9 cellular contexts compared by ENCODE assay signal in the genomic region with DNA sequence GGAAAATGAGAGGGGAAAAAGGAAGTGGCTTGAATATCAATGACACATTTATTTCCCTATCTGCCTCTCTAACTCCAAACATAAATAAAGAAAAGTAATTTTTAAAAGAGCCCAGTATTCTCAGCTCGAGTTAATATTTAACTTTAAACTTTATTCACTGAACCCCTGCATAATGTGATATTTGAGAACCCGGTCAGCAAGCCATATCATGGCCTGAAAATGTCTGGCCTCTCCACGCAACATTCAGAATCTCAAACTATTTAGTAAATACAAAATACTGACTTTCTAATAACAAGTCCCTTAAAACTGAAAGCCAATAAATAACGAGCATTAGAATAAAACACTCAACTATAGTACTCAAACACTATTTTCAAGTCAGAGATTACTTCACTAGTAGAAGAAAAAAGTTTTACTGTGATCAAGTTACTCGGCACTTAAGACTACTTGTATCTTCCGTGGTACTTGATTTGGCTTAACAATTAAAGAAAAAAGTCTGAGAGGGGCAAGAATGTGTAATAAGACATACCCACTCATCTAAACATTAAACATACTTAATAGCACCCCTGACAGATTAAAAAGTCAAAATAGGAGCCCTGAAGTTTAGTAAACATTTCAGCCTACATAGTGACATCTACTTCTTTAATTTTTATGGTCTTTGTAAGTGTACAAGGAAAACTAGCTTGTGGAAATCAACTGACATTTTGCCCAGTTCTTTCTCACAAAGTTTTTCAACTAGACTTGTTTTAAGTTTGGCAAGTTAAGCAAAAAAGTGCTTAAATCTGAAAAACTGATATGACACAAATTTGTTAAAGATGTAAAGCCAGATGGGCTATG. TPM values are rescaled to one million over a fixed set of nuclear protein-coding genes. Genes with fewer than 3 reads are reported as not detected.
DNase-seq lines count a peak whose midpoint lies in the region; ATAC-seq and TF ChIP-seq lines count a peak whose summit lies in the region.
"Had no signal": no experiment of that assay in that cellular context is flagged by ENCODE, and none has a peak within 500 bp of the region (broad histone marks: within the 10 kb centered on the region; RNA-seq: fewer than 3 reads in every experiment).

No MANE protein-coding gene starts in this region.

- peak overlapping the region; percentile 60 to 93 (median 80); a peak in 21 of 22 replicates for H3K4me2 ChIP-seq in BLaER1 treated with 17β-estradiol and CSF1 and Interleukin-3, amounts not matched to agents 10 nM and 100 nM
- peak overlapping the region; percentile 72 for H3K4me2 ChIP-seq in MM.1S (ENCODE audit: low read depth, low read length)

- POLR2A ChIA-PET in GM10248 (lab: Yijun Ruan, JAX), result no interaction called here

- H2AFZ ChIP-seq in MM.1S (ENCODE audit: low read length), result 0 out of 2 replicates have a peak overlapping the region, but pooled peaks have one; percentile 18

- peak overlapping the region in 10 of 11 experiments; percentile 0 to 69 (median 26); a peak in 11 of 22 replicates for H3K9ac ChIP-seq in BLaER1 treated with 17β-estradiol and CSF1 and Interleukin-3, amounts not matched to agents 10 nM and 100 nM
- peak overlapping the region; percentile 41; the same call in 1 of the 2 replicates for H3K9ac ChIP-seq in MM.1S (ENCODE audit: low read length)

- peak overlapping the region in 2 of 10 experiments; percentile 8 to 44; a peak in 2 of 20 replicates for H3K4me3 ChIP-seq in BLaER1 treated with 17β-estradiol and CSF1 and Interleukin-3, amounts not matched to agents 10 nM and 100 nM
- H3K4me3 ChIP-seq in MM.1S (ENCODE audit: low read length), result peak overlapping the region; percentile 18
- H3K4me3 ChIP-seq in epithelial cell of proximal tubule (ENCODE audit: low read depth, low read length), result peak overlapping the region; percentile 22
- no peak overlapping the region for H3K4me3 ChIP-seq in neutrophil (ENCODE audit: low read depth in 1 of 2, low read length in 1 of 2)

- no peaks in the 10 kb centered on the region for H3K27me3 ChIP-seq in BLaER1 treated with 17β-estradiol and CSF1 and Interleukin-3, amounts not matched to agents 10 nM and 100 nM
- H3K27me3 ChIP-seq in MM.1S (replicated peaks; ENCODE audit: insufficient read depth, low read length), result no peaks in the 10 kb centered on the region
- H3K27me3 ChIP-seq in neutrophil, result no peaks in the 10 kb centered on the region

- H3F3A ChIP-seq in MM.1S (ENCODE audit: insufficient read depth, low read length), result peaks cover 44% of the 10 kb centered on the region

- H3K79me2 ChIP-seq in MM.1S (ENCODE audit: low read length), result peaks cover 90% of the 10 kb centered on the region

- ATAC-seq in GM18505 (IDR thresholded peaks at IDR 0.05; ENCODE audit: unreplicated experiment), result no peak
- no peak for ATAC-seq in stimulated activated naive CD8-positive, alpha-beta T cell treated with anti-CD3 and anti-CD28 coated beads, Interleukin-15, Interleukin-2, amounts not matched to agents 100 U/mL and 50 U/mL, for 24 hours

- peaks cover 68 to 100% (median 81%) of the 10 kb centered on the region in 11 experiments for H4K20me1 ChIP-seq in BLaER1 treated with 17β-estradiol and CSF1 and Interleukin-3, amounts not matched to agents 10 nM and 100 nM
- H4K20me1 ChIP-seq in MM.1S (ENCODE audit: insufficient read depth, low read length), result no peaks in the 10 kb centered on the region

- H3K9me3 ChIP-seq in BLaER1 treated with 17β-estradiol and CSF1 and Interleukin-3, amounts not matched to agents 10 nM and 100 nM (replicated peaks in 1 of 11), result peaks cover 0 to 15% (median 10%) of the 10 kb centered on the region in 11 experiments; a peak in 15 of 22 replicates
- no peaks in the 10 kb centered on the region for H3K9me3 ChIP-seq in MM.1S (replicated peaks; ENCODE audit: insufficient read depth, low read length)
- H3K9me3 ChIP-seq in neutrophil, result no peaks in the 10 kb centered on the region

- peak overlapping the region in 10 of 11 experiments; percentile 33 to 59 (median 54); a peak in 17 of 22 replicates for H3K27ac ChIP-seq in BLaER1 treated with 17β-estradiol and CSF1 and Interleukin-3, amounts not matched to agents 10 nM and 100 nM
- H3K27ac ChIP-seq in MM.1S (ENCODE audit: low read length) (peak overlapping the region; percentile 83; the same call in 1 of the 2 replicates), neutrophil (peak overlapping the region; percentile 44)

- DNase-seq in MM.1S (no peak), epithelial cell of proximal tubule (ENCODE audit: low read depth) (no peak), GM10248 (ENCODE audit: extremely low spot score) (no peak)
- no peak for DNase-seq in activated CD4-positive, alpha-beta T cell treated with anti-CD3 and anti-CD28 coated beads, Interleukin-2, amount 50 U/mL, for 4 hours
- no peak for DNase-seq in stimulated activated naive CD8-positive, alpha-beta T cell treated with anti-CD3 and anti-CD28 coated beads, Interleukin-15, Interleukin-2, amounts not matched to agents 100 U/mL and 50 U/mL, for 24 hours
- DNase-seq: Kasumi-1 had no signal

- H3K36me3 ChIP-seq in BLaER1 treated with 17β-estradiol and CSF1 and Interleukin-3, amounts not matched to agents 10 nM and 100 nM, result peaks cover 0 to 18% (median 15%) of the 10 kb centered on the region in 11 experiments; a peak in 17 of 22 replicates
- H3K36me3 ChIP-seq in MM.1S (replicated peaks; ENCODE audit: insufficient read depth, low read length), result no peaks in the 10 kb centered on the region
- H3K36me3 ChIP-seq in neutrophil, result no peaks in the 10 kb centered on the region

- TF ChIP-seq CTCF in MM.1S (IDR thresholded peaks at IDR 0.05; ENCODE audit: low read length) (no peak), epithelial cell of proximal tubule (conservative IDR thresholded peaks at IDR 0.05; ENCODE audit: low read depth, low read length) (no peak), neutrophil (IDR thresholded peaks at IDR 0.05) (no peak), GM10248 (IDR thresholded peaks at IDR 0.05; ENCODE audit: control extremely low read depth, extremely low read depth, low read depth, missing control alignments) (no peak)

- H3K9me2 ChIP-seq in MM.1S (replicated peaks; ENCODE audit: insufficient read depth, low read length), result no peaks in the 10 kb centered on the region

- H3K4me1 ChIP-seq in BLaER1 treated with 17β-estradiol and CSF1 and Interleukin-3, amounts not matched to agents 10 nM and 100 nM, result peaks cover 55 to 99% (median 68%) of the 10 kb centered on the region in 10 experiments
- peaks cover 34% of the 10 kb centered on the region for H3K4me1 ChIP-seq in MM.1S (ENCODE audit: low read length)
- peaks cover 40 to 83% of the 10 kb centered on the region in 2 experiments for H3K4me1 ChIP-seq in neutrophil (ENCODE audit: control insufficient read depth in 1 of 2, insufficient read depth in 1 of 2, low read depth in 1 of 2, low read length in 1 of 2)

- CTCF ChIA-PET in GM10248 (lab: Yijun Ruan, JAX), result interaction anchor here (0.9 to 5.0 kb wide), 12 partner anchors 8 to 221 kb away, joined by 3 to 30 read pairs (median 4); a partner anchor contains a TSS

- no peak for TF ChIP-seq POLR2A in GM18505 (IDR thresholded peaks at IDR 0.05; ENCODE audit: borderline replicate concordance, extremely low read depth, insufficient read depth, insufficient read length)

RNA-seq across cellular contexts. Expression of a gene that starts 38.3 kb away (rescaled TPM):
- total RNA-seq in epithelial cell of proximal tubule, result 322 and 384 TPM in 2 replicates

Comparison
In these comparisons a context has a peak if more than half of its experiments do, and no peak if none do; other contexts are left out.
1. H3K4me3 ChIP-seq: peak in MM.1S (single experiment) and epithelial cell of proximal tubule (single experiment); none in neutrophil (0 of 2).
2. Peak in every context shown above with its lines, with median percentiles within 50 percentile points of each other: H3K27ac ChIP-seq.